9 cellular contexts compared by ENCODE assay signal in the genomic region with DNA sequence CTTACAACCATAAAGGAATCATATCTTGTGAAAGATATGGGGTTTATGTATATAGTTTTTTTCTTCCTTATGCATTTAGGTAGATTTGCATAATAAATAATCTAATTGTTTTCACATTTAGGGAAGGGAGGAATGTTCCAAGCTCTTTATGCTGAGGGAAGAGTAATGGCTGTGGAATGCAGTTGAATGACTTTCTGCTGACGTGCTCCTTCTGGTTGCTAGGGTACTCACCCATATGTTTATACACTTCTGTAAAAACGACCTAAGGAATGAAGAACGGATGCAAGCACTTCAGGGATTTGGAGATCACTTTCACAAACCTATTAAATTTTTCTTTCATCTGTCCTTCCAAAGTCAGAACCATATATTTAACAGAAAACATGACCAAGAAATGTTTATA. TPM values are rescaled to one million over a fixed set of nuclear protein-coding genes. Genes with fewer than 3 reads are reported as not detected.
DNase-seq lines count a peak whose midpoint lies in the region; ATAC-seq, FAIRE-seq and TF ChIP-seq lines count a peak whose summit lies in the region.
"Had no signal": no experiment of that assay in that cellular context is flagged by ENCODE, and none has a peak within 500 bp of the region (broad histone marks: within the 10 kb centered on the region; RNA-seq: fewer than 3 reads in every experiment).

No MANE protein-coding gene starts in this region.

- FAIRE-seq in G401.6 (lab: Jason Lieb, UNC) (peak; percentile 100), pancreas (lab: Jason Lieb, UNC) (peak; percentile 85)

- H3K27ac ChIP-seq in Panc1 (ENCODE audit: low read length) (peak overlapping the region; percentile 77), pancreas (no peak overlapping the region)

- DNase-seq in Panc1 (ENCODE audit: low read depth, low spot score) (peak; percentile 85), fibroblast of the aortic adventitia (ENCODE audit: low read depth) (peak; percentile 96), pancreas (no peak)
- no peak for DNase-seq in activated CD4-positive, alpha-beta T cell treated with anti-CD3 and anti-CD28 coated beads, Interleukin-2, amount 50 U/mL, for 1 hour
- DNase-seq in activated CD4-positive, alpha-beta memory T cell treated with anti-CD3 and anti-CD28 coated beads for 36 hours: no peak
- no peak for DNase-seq in activated CD4-positive, alpha-beta memory T cell treated with anti-CD3 and anti-CD28 coated beads, Interleukin-2, amount 10 ng/mL, durations not matched to agents 7 days and 5 days
- DNase-seq: SHP77 treated with DMSO at 0.1 percent for 48 hours had no signal

- H3K36me3 Mint-ChIP-seq in activated CD4-positive, alpha-beta memory T cell treated with anti-CD3 and anti-CD28 coated beads for 36 hours: no peaks in the 10 kb centered on the region
- H3K36me3 Mint-ChIP-seq in activated CD4-positive, alpha-beta memory T cell treated with anti-CD3 and anti-CD28 coated beads, Interleukin-2, amount 10 ng/mL, durations not matched to agents 7 days and 5 days (ENCODE audit: low read depth): no peaks in the 10 kb centered on the region

- H3K36me3 ChIP-seq in Panc1 (ENCODE audit: control insufficient read depth, insufficient read depth, low read length) (no peaks in the 10 kb centered on the region), pancreas (no peaks in the 10 kb centered on the region)

- no peak overlapping the region for H3K4me3 ChIP-seq in Panc1 (ENCODE audit: low read depth in 2 of 2, low read length in 2 of 2)
- no peak overlapping the region for H3K4me3 ChIP-seq in fibroblast of the aortic adventitia (ENCODE audit: low read depth, low read length)
- no peak overlapping the region for H3K4me3 ChIP-seq in pancreas

- POLR2A ChIA-PET in Panc1 (lab: Charles Lee): no interaction called here
- POLR2A ChIA-PET in activated CD4-positive, alpha-beta memory T cell treated with anti-CD3 and anti-CD28 coated beads for 36 hours (lab: Charles Lee): no interaction called here
- POLR2A ChIA-PET in activated CD4-positive, alpha-beta memory T cell treated with anti-CD3 and anti-CD28 coated beads, Interleukin-2, amount 10 ng/mL, durations not matched to agents 7 days and 5 days (lab: Charles Lee): no interaction called here

- H3K9me3 ChIP-seq in Panc1 (ENCODE audit: control insufficient read depth, insufficient read depth, low read depth, low read length) (no peaks in the 10 kb centered on the region), pancreas (no peaks in the 10 kb centered on the region)

- H3K27me3 ChIP-seq in Panc1 (ENCODE audit: control insufficient read depth, insufficient read depth, low read length) (no peaks in the 10 kb centered on the region), pancreas (no peaks in the 10 kb centered on the region)

- intact Hi-C loops in Panc1 (cut with micrococcal nuclease; ENCODE audit: unreplicated experiment): no loop called here
- intact Hi-C loops in pancreas (cut with DNase I): no loop called here
- intact Hi-C loops in activated CD4-positive, alpha-beta memory T cell treated with anti-CD3 and anti-CD28 coated beads for 36 hours (cut with micrococcal nuclease): no loop called here

- WGBS in pancreas, 2 donors: 29 to 38% methylated on average over 3 of the region's 3 CpGs

- H3K4me1 ChIP-seq in Panc1 (ENCODE audit: control insufficient read depth, insufficient read depth, low read length) (peaks cover 8% of the 10 kb centered on the region; the same call in 1 of the 2 replicates), pancreas (no peaks in the 10 kb centered on the region)

- CTCF ChIA-PET in Panc1 (lab: Charles Lee): no interaction called here
- CTCF ChIA-PET in activated CD4-positive, alpha-beta memory T cell treated with anti-CD3 and anti-CD28 coated beads for 36 hours (lab: Charles Lee): no interaction called here
- CTCF ChIA-PET in activated CD4-positive, alpha-beta memory T cell treated with anti-CD3 and anti-CD28 coated beads, Interleukin-2, amount 10 ng/mL, durations not matched to agents 7 days and 5 days (lab: Charles Lee): no interaction called here

- no peaks in the 10 kb centered on the region for H3K27me3 Mint-ChIP-seq in activated CD4-positive, alpha-beta memory T cell treated with anti-CD3 and anti-CD28 coated beads for 36 hours
- peaks cover 12% of the 10 kb centered on the region for H3K27me3 Mint-ChIP-seq in activated CD4-positive, alpha-beta memory T cell treated with anti-CD3 and anti-CD28 coated beads, Interleukin-2, amount 10 ng/mL, durations not matched to agents 7 days and 5 days

- no peaks in the 10 kb centered on the region for H3K4me1 Mint-ChIP-seq in activated CD4-positive, alpha-beta memory T cell treated with anti-CD3 and anti-CD28 coated beads for 36 hours (ENCODE audit: low read depth)
- no peaks in the 10 kb centered on the region for H3K4me1 Mint-ChIP-seq in activated CD4-positive, alpha-beta memory T cell treated with anti-CD3 and anti-CD28 coated beads, Interleukin-2, amount 10 ng/mL, durations not matched to agents 7 days and 5 days

- no peak overlapping the region for H3K27ac Mint-ChIP-seq in activated CD4-positive, alpha-beta memory T cell treated with anti-CD3 and anti-CD28 coated beads for 36 hours
- H3K27ac Mint-ChIP-seq in activated CD4-positive, alpha-beta memory T cell treated with anti-CD3 and anti-CD28 coated beads, Interleukin-2, amount 10 ng/mL, durations not matched to agents 7 days and 5 days: no peak overlapping the region

- no peaks in the 10 kb centered on the region for H3K9me3 Mint-ChIP-seq in activated CD4-positive, alpha-beta memory T cell treated with anti-CD3 and anti-CD28 coated beads for 36 hours
- no peaks in the 10 kb centered on the region for H3K9me3 Mint-ChIP-seq in activated CD4-positive, alpha-beta memory T cell treated with anti-CD3 and anti-CD28 coated beads, Interleukin-2, amount 10 ng/mL, durations not matched to agents 7 days and 5 days

- BruUV-seq in Panc1 (replicated peaks; lab: Mats Ljungman, UMichigan): no TSS peak

- no peak for TF ChIP-seq CTCF in Panc1 (IDR thresholded peaks at IDR 0.05)
- TF ChIP-seq CTCF in fibroblast of the aortic adventitia (IDR thresholded peaks at IDR 0.05; ENCODE audit: insufficient read depth, low read length): no peak
- no peak for TF ChIP-seq CTCF in pancreas (IDR thresholded peaks at IDR 0.05)

- no peak overlapping the region for H3K4me3 Mint-ChIP-seq in activated CD4-positive, alpha-beta memory T cell treated with anti-CD3 and anti-CD28 coated beads for 36 hours
- H3K4me3 Mint-ChIP-seq in activated CD4-positive, alpha-beta memory T cell treated with anti-CD3 and anti-CD28 coated beads, Interleukin-2, amount 10 ng/mL, durations not matched to agents 7 days and 5 days: no peak overlapping the region

- ATAC-seq in Panc1 (peak; percentile 96), pancreas (peak in 3 of 4 donors; percentile 69 to 92 (median 83)), GM21360 (IDR thresholded peaks at IDR 0.05; ENCODE audit: unreplicated experiment) (no peak)

- in situ Hi-C loops in Panc1 (cut with HindIII; ENCODE audit: low pct_unique_long_range_greater_than_20kb, low sequenced_read_pairs): no loop called here

RNA-seq across cellular contexts. Expression of a gene that starts 29.2 kb away (rescaled TPM):
- total RNA-seq in Panc1 (2021; ENCODE audit: unreplicated experiment) (80.6 TPM), fibroblast of the aortic adventitia (ENCODE audit: low replicate concordance) (73.6 and 107 TPM in 2 replicates), pancreas (10 to 100 TPM; 31.8 to 55.1 (median 41.1) TPM)
- 41.3 TPM for polyA plus RNA-seq in Panc1 (2012; ENCODE audit: insufficient read length)
- 10 to 100 TPM; 13.7 to 24.9 TPM for polyA plus RNA-seq in pancreas
- total RNA-seq in activated CD4-positive, alpha-beta memory T cell treated with anti-CD3 and anti-CD28 coated beads for 36 hours: 10 to 100 TPM; 39.3 to 44.5 TPM
- total RNA-seq in activated CD4-positive, alpha-beta memory T cell treated with anti-CD3 and anti-CD28 coated beads, Interleukin-2, amount 10 ng/mL, durations not matched to agents 7 days and 5 days: 10 to 100 TPM; 54.0 to 59.7 TPM

Comparison
In these comparisons a context has a peak if more than half of its experiments do, and no peak if none do; other contexts are left out.
1. DNase-seq: peak in Panc1 (single experiment) and fibroblast of the aortic adventitia (single experiment); none in pancreas (0 of 6), activated CD4-positive, alpha-beta T cell treated with anti-CD3 and anti-CD28 coated beads, Interleukin-2, amount 50 U/mL, for 1 hour (single experiment), activated CD4-positive, alpha-beta memory T cell treated with anti-CD3 and anti-CD28 coated beads for 36 hours (single experiment) and activated CD4-positive, alpha-beta memory T cell treated with anti-CD3 and anti-CD28 coated beads, Interleukin-2, amount 10 ng/mL, durations not matched to agents 7 days and 5 days (single experiment).